Comparison of ENCODE assay signal across 7 cellular contexts in genomic region chr3:49016414-49017228, GRCh38. TPM values are rescaled to one million over a fixed set of nuclear protein-coding genes. Genes with fewer than 3 reads are reported as not detected.
DNase-seq lines count a peak whose midpoint lies in the region; ATAC-seq and TF ChIP-seq lines count a peak whose summit lies in the region.

No MANE protein-coding gene starts in this region.

- H3K27ac Mint-ChIP-seq in HFFc6 (peak overlapping the region; percentile 68; the same call in 1 of the 2 replicates), nephron progenitor cell (peak overlapping the region; percentile 25)
- H3K27ac Mint-ChIP-seq in activated naive CD8-positive, alpha-beta T cell treated with anti-CD3 and anti-CD28 coated beads, Interleukin-2, amount 50 U/mL, for 24 hours = no peak overlapping the region

- no peak overlapping the region for H3K4me3 ChIP-seq in gastroesophageal sphincter

- peak overlapping the region in 1 of 4 donors; percentile 88 for H3K27ac ChIP-seq in gastroesophageal sphincter

- peaks cover 0 to 52% of the 10 kb centered on the region in 2 donors for H3K36me3 ChIP-seq in gastroesophageal sphincter

- H3K4me1 ChIP-seq in gastroesophageal sphincter = peaks cover 0 to 61% (median 22%) of the 10 kb centered on the region in 3 donors

- no peaks in the 10 kb centered on the region for H3K9me3 ChIP-seq in gastroesophageal sphincter

- WGBS in gastroesophageal sphincter (ENCODE audit: low coverage in 1 of 2), 2 donors = 100% methylated on average over 1 of the region's 6 CpGs; no CpG with 5 or more reads in 1 of the 2 donors

- DNase-seq in DMS79 treated with DMSO at 0.1 percent for 48 hours (lab: John Stamatoyannopoulos, UW) = peak; percentile 7
- no peak for DNase-seq in HFFc6
- no peak for DNase-seq in activated naive CD8-positive, alpha-beta T cell treated with anti-CD3 and anti-CD28 coated beads, Interleukin-2, amount 50 U/mL, for 24 hours
- DNase-seq in nephron progenitor cell = no peak
- no peak for DNase-seq in NCI-H1930 (lab: John Stamatoyannopoulos, UW)

- H3K9me3 Mint-ChIP-seq in HFFc6 (no peaks in the 10 kb centered on the region), nephron progenitor cell (no peaks in the 10 kb centered on the region)
- no peaks in the 10 kb centered on the region for H3K9me3 Mint-ChIP-seq in activated naive CD8-positive, alpha-beta T cell treated with anti-CD3 and anti-CD28 coated beads, Interleukin-2, amount 50 U/mL, for 24 hours

- TF ChIP-seq POLR2A in gastroesophageal sphincter (IDR thresholded peaks at IDR 0.05) = no peak

- H3K4me1 Mint-ChIP-seq in HFFc6 (ENCODE audit: low read depth) = peaks cover 27% of the 10 kb centered on the region; the same call in 1 of the 2 replicates
- peaks cover 29% of the 10 kb centered on the region for H3K4me1 Mint-ChIP-seq in activated naive CD8-positive, alpha-beta T cell treated with anti-CD3 and anti-CD28 coated beads, Interleukin-2, amount 50 U/mL, for 24 hours
- H3K4me1 Mint-ChIP-seq in nephron progenitor cell = peaks cover 23% of the 10 kb centered on the region

- H3K27me3 ChIP-seq in gastroesophageal sphincter = no peaks in the 10 kb centered on the region

- ATAC-seq in activated naive CD8-positive, alpha-beta T cell treated with anti-CD3 and anti-CD28 coated beads, Interleukin-2, amount 50 U/mL, for 24 hours = no peak
- no peak for ATAC-seq in gastroesophageal sphincter
- no peak for ATAC-seq in GM21423 (IDR thresholded peaks at IDR 0.05; ENCODE audit: unreplicated experiment)

- H3K36me3 Mint-ChIP-seq in HFFc6 (ENCODE audit: low read depth) (peaks cover 23% of the 10 kb centered on the region), nephron progenitor cell (ENCODE audit: low read depth) (peaks cover 27% of the 10 kb centered on the region)
- H3K36me3 Mint-ChIP-seq in activated naive CD8-positive, alpha-beta T cell treated with anti-CD3 and anti-CD28 coated beads, Interleukin-2, amount 50 U/mL, for 24 hours (ENCODE audit: low read depth) = peaks cover 23% of the 10 kb centered on the region

- H3K4me3 Mint-ChIP-seq in HFFc6 (peak overlapping the region; percentile 15; the same call in 1 of the 2 replicates), nephron progenitor cell (peak overlapping the region; percentile 96)
- H3K4me3 Mint-ChIP-seq in activated naive CD8-positive, alpha-beta T cell treated with anti-CD3 and anti-CD28 coated beads, Interleukin-2, amount 50 U/mL, for 24 hours = peak overlapping the region; percentile 96

- no peak for TF ChIP-seq EP300 in gastroesophageal sphincter (IDR thresholded peaks at IDR 0.05)

- H3K27me3 Mint-ChIP-seq in HFFc6 (ENCODE audit: insufficient read depth) (peaks cover 5% of the 10 kb centered on the region), nephron progenitor cell (ENCODE audit: low read depth, poor library complexity) (no peaks in the 10 kb centered on the region)
- no peaks in the 10 kb centered on the region for H3K27me3 Mint-ChIP-seq in activated naive CD8-positive, alpha-beta T cell treated with anti-CD3 and anti-CD28 coated beads, Interleukin-2, amount 50 U/mL, for 24 hours

- TF ChIP-seq CTCF in HFFc6 (IDR thresholded peaks at IDR 0.05) (no peak), nephron progenitor cell (IDR thresholded peaks at IDR 0.05) (no peak), gastroesophageal sphincter (IDR thresholded peaks at IDR 0.05) (no peak)

RNA-seq across cellular contexts. Expression of gene DALRD3, which starts 1.8 kb away (rescaled TPM):
- total RNA-seq in HFFc6 (2021; fragmentation: NEBNext Ultra II Directional; extraction: Animal tissue kit (Norgen Biotek cat#: 25700)) = 10 to 100 TPM; 25.3 to 33.9 (median 29.5) TPM
- total RNA-seq in gastroesophageal sphincter = 10 to 100 TPM; 11.8 to 29.0 (median 24.6) TPM

RNA-seq across cellular contexts. Expression of gene NDUFAF3, which starts 5.3 kb away (rescaled TPM):
- total RNA-seq in HFFc6 (2021; fragmentation: NEBNext Ultra II Directional; extraction: Animal tissue kit (Norgen Biotek cat#: 25700)) = 100 to 1,000 TPM; 129 to 164 (median 153) TPM
- total RNA-seq in gastroesophageal sphincter = 100 to 1,000 TPM in 3 of 4 donors, 10 to 100 TPM in 1; 79.4 to 131 (median 105) TPM

RNA-seq across cellular contexts. Expression of gene WDR6, which starts 9.4 kb away (rescaled TPM):
- total RNA-seq in HFFc6 (2021; fragmentation: NEBNext Ultra II Directional; extraction: Animal tissue kit (Norgen Biotek cat#: 25700)) = 100 to 1,000 TPM; 107 to 123 (median 115) TPM
- total RNA-seq in gastroesophageal sphincter = 100 to 1,000 TPM in 2 of 4 donors, 10 to 100 TPM in 2; 61.5 to 110 (median 99.0) TPM

RNA-seq across cellular contexts. Expression of gene IMPDH2, which starts 12.6 kb away (rescaled TPM):
- 100 to 1,000 TPM; 195 to 228 (median 202) TPM for total RNA-seq in HFFc6 (2021; fragmentation: NEBNext Ultra II Directional; extraction: Animal tissue kit (Norgen Biotek cat#: 25700))
- total RNA-seq in gastroesophageal sphincter = 100 to 1,000 TPM in 3 of 4 donors, 10 to 100 TPM in 1; 89.8 to 179 (median 118) TPM

RNA-seq across cellular contexts. Expression of gene P4HTM, which starts 26.6 kb away (rescaled TPM):
- 10 to 100 TPM; 29.1 to 41.4 (median 31.6) TPM for total RNA-seq in HFFc6 (2021; fragmentation: NEBNext Ultra II Directional; extraction: Animal tissue kit (Norgen Biotek cat#: 25700))
- 10 to 100 TPM; 29.1 to 38.9 (median 35.2) TPM for total RNA-seq in gastroesophageal sphincter

Comparison
In these comparisons a context has a peak if more than half of its experiments do, and no peak if none do; other contexts are left out.
1. H3K4me3 Mint-ChIP-seq: peak in every context shown above with its lines; median percentile 96 in activated naive CD8-positive, alpha-beta T cell treated with anti-CD3 and anti-CD28 coated beads, Interleukin-2, amount 50 U/mL, for 24 hours; 96 in nephron progenitor cell; 15 in HFFc6.